In genomic region chr11:14643697-14644395, GRCh38 we compare ENCODE assay signal across 8 cellular contexts. TPM values are rescaled to one million over a fixed set of nuclear protein-coding genes. Genes with fewer than 3 reads are reported as not detected.
DNase-seq lines count a peak whose midpoint lies in the region; ATAC-seq, FAIRE-seq and TF ChIP-seq lines count a peak whose summit lies in the region.

Gene PDE3B (plus strand): TSS chr11:14643804. CDS start chr11:14644076, 272 bp downstream.

- H3K4me2 ChIP-seq in HepG2 (ENCODE audit: low read depth, low read length) = peak within 1 kb of the TSS; percentile 84

- H3K27ac ChIP-seq in ACC112 (ENCODE audit: low read depth, low read length) (no peak within 1 kb of the TSS), colonic mucosa (peak within 1 kb of the TSS; percentile 92), HepG2 (ENCODE audit: extremely low read length, insufficient read depth, low read length) (peak within 1 kb of the TSS; percentile 92)

- TF ChIP-seq POLR2A in HepG2 (IDR thresholded peaks at IDR 0.05; ENCODE audit: insufficient read depth in 1 of 2, low read depth in 2 of 2, low read length in 2 of 2) = peak; percentile 86 to 93

- H3K9ac ChIP-seq in colonic mucosa (ENCODE audit: low read depth in 2 of 2, low read length in 2 of 2) = peak within 1 kb of the TSS; percentile 82 to 95
- H3K9ac ChIP-seq in HepG2 (ENCODE audit: insufficient read depth, low read depth, low read length) = peak within 1 kb of the TSS; percentile 97

- no peak for TF ChIP-seq CTCF in colonic mucosa (IDR thresholded peaks at IDR 0.05)
- peak; percentile 59 for TF ChIP-seq CTCF in HepG2 (CRISPR knock-in tag; IDR thresholded peaks at IDR 0.05)

- no peaks in the 10 kb centered on the region for H3K4me1 ChIP-seq in ACC112 (ENCODE audit: control insufficient read depth, insufficient read depth, low read length, unreplicated experiment)
- no peaks in the 10 kb centered on the region for H3K4me1 ChIP-seq in colonic mucosa
- H3K4me1 ChIP-seq in HepG2 (ENCODE audit: insufficient read depth, low read length) = peaks cover 52% of the 10 kb centered on the region

- intact Hi-C loops in colonic mucosa (cut with DNase I) = loop anchor here (10.0 kb wide), 2 partner anchors 99 to 251 kb away; partner anchors contain the start of gene CYP2R1
- intact Hi-C loops in HepG2 (cut with micrococcal nuclease; ENCODE audit: unreplicated experiment) = loop anchor here (1.0 to 10.0 kb wide), 3 partner anchors 101 to 124 kb away; partner anchors contain the start of gene PSMA1

- CTCF ChIA-PET in HepG2 (lab: Yijun Ruan, JAX; ENCODE audit: low intra/inter-chr PET ratio, low total read pairs) = no interaction called here

- POLR2A ChIA-PET in HepG2 (lab: Yijun Ruan, JAX) = interaction anchor here (1.0 to 1.9 kb wide), 7 partner anchors 23 to 264 kb away, joined by 3 to 7 read pairs (median 5); partner anchors contain the start of genes COPB1 and PSMA1

- H2AFZ ChIP-seq in ACC112 (ENCODE audit: low read length, unreplicated experiment) (peak within 1 kb of the TSS; percentile 68), HepG2 (ENCODE audit: low read length) (no peak within 1 kb of the TSS)

- H3K36me3 ChIP-seq in ACC112 (ENCODE audit: insufficient read depth, low read length) = no peaks in the 10 kb centered on the region
- H3K36me3 ChIP-seq in colonic mucosa = no peaks in the 10 kb centered on the region
- no peaks in the 10 kb centered on the region for H3K36me3 ChIP-seq in HepG2 (replicated peaks in 1 of 2; ENCODE audit: control insufficient read depth in 1 of 2, insufficient read depth in 2 of 2, low read length in 2 of 2)

- H3K79me2 ChIP-seq in ACC112 (ENCODE audit: control insufficient read depth, insufficient read depth, low read length, unreplicated experiment) = no peaks in the 10 kb centered on the region
- peaks cover 80% of the 10 kb centered on the region for H3K79me2 ChIP-seq in HepG2 (ENCODE audit: insufficient read depth, low read length)

- peaks cover 78% of the 10 kb centered on the region for H3K27me3 ChIP-seq in ACC112 (ENCODE audit: insufficient read depth, low read length)
- no peaks in the 10 kb centered on the region for H3K27me3 ChIP-seq in colonic mucosa
- no peaks in the 10 kb centered on the region; a peak in 1 of 5 replicates for H3K27me3 ChIP-seq in HepG2 (ENCODE audit: control insufficient read depth in 1 of 2, insufficient read depth in 2 of 2, low read length in 2 of 2)

- H3K4me3 ChIP-seq in ACC112 (ENCODE audit: low read depth, low read length) (peak within 1 kb of the TSS; percentile 78), colonic mucosa (peak within 1 kb of the TSS; percentile 88), HepG2 (replicated peaks in 1 of 3; ENCODE audit: insufficient read depth in 1 of 3, low read depth in 2 of 3, low read length in 3 of 3) (peak within 1 kb of the TSS; percentile 96 to 100 (median 99))

- TF ChIP-seq EP300 in HepG2 (IDR thresholded peaks at IDR 0.05; ENCODE audit: low read depth in 2 of 2, low read length in 2 of 2) (no peak), HepG2 (CRISPR knock-in tag; IDR thresholded peaks at IDR 0.05; ENCODE audit: borderline replicate concordance) (no peak; the same call in 1 of the 2 replicates)

- no peak for FAIRE-seq in HepG2 (lab: Jason Lieb, UNC)

- H4K20me1 ChIP-seq in HepG2 (ENCODE audit: insufficient read depth, low read length) = peaks cover 21% of the 10 kb centered on the region

- DNase-seq in NCI-H345 (lab: John Stamatoyannopoulos, UW) (peak; percentile 88), colonic mucosa (peak; percentile 91), HepG2 (ENCODE audit: low spot score) (peak; percentile 83)
- peak; percentile 60 for DNase-seq in activated CD4-positive, alpha-beta T cell treated with anti-CD3 and anti-CD28 coated beads for 24 hours (ENCODE audit: low read depth in 2 of 2)
- peak; percentile 61 to 68 for DNase-seq in stimulated activated CD4-positive, alpha-beta T cell treated with anti-CD3 and anti-CD28 coated beads, Interleukin-4, amount 100 ng/mL, for 4 hours

- no peaks in the 10 kb centered on the region for H3K9me3 ChIP-seq in colonic mucosa
- H3K9me3 ChIP-seq in HepG2 (ENCODE audit: low read length) = no peaks in the 10 kb centered on the region

- ATAC-seq in GM18519 (IDR thresholded peaks at IDR 0.05; ENCODE audit: low FRiP score, unreplicated experiment) = peak; percentile 67
- ATAC-seq in HG03060 (IDR thresholded peaks at IDR 0.05; ENCODE audit: low read depth, unreplicated experiment) = peak; percentile 54
- peak; percentile 91 for ATAC-seq in HepG2

- in situ Hi-C loops in HepG2 (cut with HindIII; ENCODE audit: extremely low pct_ligation_motif_present, low pct_unique_long_range_greater_than_20kb) = loop anchor here (25.0 kb wide), 1 partner anchor 107 kb away; no protein-coding TSS in a partner anchor

- TF ChIP-seq RAD21 in HepG2 (CRISPR knock-in tag; IDR thresholded peaks at IDR 0.05) = peak; percentile 56

- TSS peak; percentile 60 for BruUV-seq in HepG2 (replicated peaks; lab: Mats Ljungman, UMichigan)

- 0% methylated on average over 3 of the region's 79 CpGs for WGBS in HepG2 (ENCODE audit: low lambda C conversion rate)

TF ChIP-seq in HepG2, 621 proteins besides CTCF, POLR2A, EP300 and RAD21 (continues in another document):
- TF ChIP-seq SRY (CRISPR knock-in tag; IDR thresholded peaks at IDR 0.05) (no peak; the same call in 1 of the 2 replicates), ZNF547 (CRISPR knock-in tag; IDR thresholded peaks at IDR 0.05) (peak; percentile 35; the same call in 1 of the 2 replicates), ZBTB34 (CRISPR knock-in tag; IDR thresholded peaks at IDR 0.05) (no peak), KDM1A (CRISPR knock-in tag; IDR thresholded peaks at IDR 0.05) (no peak), RAD51 (IDR thresholded peaks at IDR 0.05; ENCODE audit: borderline replicate concordance) (no peak), HMGXB4 (CRISPR knock-in tag; IDR thresholded peaks at IDR 0.05; ENCODE audit: borderline replicate concordance in 1 of 2, low read depth in 1 of 2) (peak; percentile 74 to 96), SNRNP70 (IDR thresholded peaks at IDR 0.05; ENCODE audit: low read depth, low read length) (no peak), ZNF264 (CRISPR knock-in tag; IDR thresholded peaks at IDR 0.05) (no peak), ZNF724P (CRISPR knock-in tag; IDR thresholded peaks at IDR 0.05; ENCODE audit: borderline replicate concordance) (no peak), PTBP1 (IDR thresholded peaks at IDR 0.05; ENCODE audit: low read depth, low read length, poor library complexity, severe bottlenecking) (peak; percentile 32), KLF16 (CRISPR knock-in tag; IDR thresholded peaks at IDR 0.05) (no peak), ZMYM4 (CRISPR knock-in tag; IDR thresholded peaks at IDR 0.05) (peak; percentile 74), ADNP (CRISPR knock-in tag; IDR thresholded peaks at IDR 0.05) (no peak), NCOA5 (CRISPR knock-in tag; IDR thresholded peaks at IDR 0.05) (no peak), FIP1L1 (IDR thresholded peaks at IDR 0.05; ENCODE audit: borderline replicate concordance, insufficient read depth, low read depth, low read length) (no peak)

RNA-seq across cellular contexts. Expression of gene PDE3B, which starts in this region (rescaled TPM):
- total RNA-seq in colonic mucosa = 10 to 100 TPM; 21.5 to 23.6 TPM
- total RNA-seq in HepG2 (2016; rRNA removed; fragmentation: Illumina TruSeq; extraction: Trizol) = 19.6 and 26.5 TPM in 2 replicates
- total RNA-seq in HepG2 (2016; cell fraction: cytosol; rRNA removed; fragmentation: Illumina TruSeq; extraction: Trizol; ENCODE audit: low read depth) = 9.1 and 9.7 TPM in 2 replicates
- 18.7 and 26.8 TPM in 2 replicates for total RNA-seq in HepG2 (2016; cell fraction: insoluble cytoplasmic fraction; rRNA removed; fragmentation: Illumina TruSeq; extraction: Trizol)
- total RNA-seq in HepG2 (2016; cell fraction: membrane; rRNA removed; fragmentation: Illumina TruSeq; extraction: Trizol) = 10.7 and 12.0 TPM in 2 replicates
- total RNA-seq in HepG2 (2016; cell fraction: nucleus; rRNA removed; fragmentation: Illumina TruSeq; extraction: Trizol) = 59.3 and 61.3 TPM in 2 replicates
- polyA plus RNA-seq in HepG2 (2011; rRNA removed) = 12.8 and 14.1 TPM in 2 replicates
- polyA plus RNA-seq in HepG2 (2011; cell fraction: cytosol; rRNA removed) = 5.2 and 7.0 TPM in 2 replicates
- 12.5 and 13.7 TPM in 2 replicates for polyA plus RNA-seq in HepG2 (2011; cell fraction: nucleus; rRNA removed)
- 13.9 and 22.3 TPM in 2 replicates for polyA plus RNA-seq in HepG2 (2012)
- 0.80 and 0.88 TPM in 2 replicates for polyA plus RNA-seq in HepG2 (2016; cell fraction: cytosol; fragmentation: Illumina TruSeq; extraction: Trizol; ENCODE audit: low read depth)
- 12.6 and 13.1 TPM in 2 replicates for polyA plus RNA-seq in HepG2 (2016; cell fraction: insoluble cytoplasmic fraction; fragmentation: Illumina TruSeq; extraction: Trizol; ENCODE audit: low read depth)
- polyA plus RNA-seq in HepG2 (2016; cell fraction: membrane; fragmentation: Illumina TruSeq; extraction: Trizol; ENCODE audit: low read depth) = 2.2 and 2.7 TPM in 2 replicates
- 26.0 and 26.6 TPM in 2 replicates for polyA plus RNA-seq in HepG2 (2016; cell fraction: nucleus; fragmentation: Illumina TruSeq; extraction: Trizol; ENCODE audit: insufficient read depth, low read depth)
- 27.0 and 31.4 TPM in 2 replicates for polyA minus RNA-seq in HepG2 (2011; rRNA and poly(A)+ RNA removed; ENCODE audit: low replicate concordance)
- polyA minus RNA-seq in HepG2 (2011; cell fraction: cytosol; rRNA and poly(A)+ RNA removed) = 29.8 and 43.1 TPM in 2 replicates
- 106 and 119 TPM in 2 replicates for polyA minus RNA-seq in HepG2 (2011; cell fraction: nucleus; rRNA and poly(A)+ RNA removed)
